ENCODE assay signal across 14 cellular contexts in the genomic region with DNA sequence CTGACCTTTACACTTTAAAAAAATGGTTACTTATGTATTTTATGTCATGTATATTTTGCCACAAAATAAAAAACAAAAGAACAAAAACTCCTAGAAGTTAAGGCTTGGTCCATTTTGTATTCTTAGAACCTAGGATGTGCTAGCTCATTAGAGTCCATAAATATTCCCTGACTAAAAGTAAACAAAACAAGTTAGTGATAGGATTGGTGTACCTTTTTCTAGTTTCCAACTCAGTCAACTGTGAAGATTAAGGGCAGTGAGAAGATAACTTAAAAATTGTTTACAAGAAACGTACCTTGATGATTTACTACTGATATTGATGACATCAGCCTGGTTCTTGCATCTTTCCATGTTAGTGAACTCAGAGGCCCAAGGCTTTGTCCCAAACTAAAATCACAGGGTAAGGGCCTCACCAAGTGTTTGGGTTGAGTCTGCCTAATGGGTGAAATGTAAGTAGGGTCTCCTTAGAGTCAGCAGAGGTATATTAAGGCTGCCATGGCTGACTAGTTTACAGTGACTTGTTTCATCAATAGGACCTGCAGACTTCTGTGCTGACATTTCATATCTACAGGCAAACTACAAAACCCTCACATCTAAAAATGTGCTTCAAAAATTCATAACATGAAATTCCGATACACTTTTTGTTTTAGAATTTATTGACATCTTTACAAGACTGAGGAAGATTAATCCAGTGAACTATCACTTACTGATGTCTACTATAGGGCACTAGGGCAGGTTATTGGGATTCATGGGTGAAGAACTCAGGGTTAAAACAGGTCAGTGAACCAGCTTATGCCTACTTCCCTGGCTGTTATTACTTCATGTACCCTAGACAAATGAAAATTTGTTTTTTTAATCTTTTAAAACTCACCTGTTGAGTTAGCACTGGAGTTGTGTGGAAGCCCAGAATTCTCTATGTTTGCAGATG. TPM values are rescaled to one million over a fixed set of nuclear protein-coding genes. Genes with fewer than 3 reads are reported as not detected.
DNase-seq lines count a peak whose midpoint lies in the region; ATAC-seq and FAIRE-seq lines count a peak whose summit lies in the region.
"Had no signal": no experiment of that assay in that cellular context is flagged by ENCODE, and none has a peak within 500 bp of the region (broad histone marks: within the 10 kb centered on the region; RNA-seq: fewer than 3 reads in every experiment).

No MANE protein-coding gene starts in this region.

- no peak for ATAC-seq in naive B cell (ENCODE audit: low read depth in 2 of 2)

- DNase-seq in HTR-8/SVneo (ENCODE audit: insufficient read length, low spot score) (no peak), naive B cell (no peak), middle frontal gyrus (ENCODE audit: extremely low spot score, low spot score) (no peak), amniotic stem cell (lab: John Stamatoyannopoulos, UW) (no peak), posterior vena cava (ENCODE audit: low spot score) (no peak), GOT3 (lab: John Stamatoyannopoulos, UW) (no peak)
- no peak for DNase-seq in activated naive CD8-positive, alpha-beta T cell treated with anti-CD3 and anti-CD28 coated beads for 36 hours
- DNase-seq: activated CD4-positive, alpha-beta T cell treated with anti-CD3 and anti-CD28 coated beads, Interleukin-2, amount 50 U/mL, for 1 hour; erythroblast; SHP77; stimulated activated naive CD4-positive, alpha-beta T cell treated with Interleukin-2 at 50 U/mL for 16 hours had no signal

- H3K27ac Mint-ChIP-seq in activated naive CD8-positive, alpha-beta T cell treated with anti-CD3 and anti-CD28 coated beads for 36 hours, result peak overlapping the region; percentile 97
- peak overlapping the region; percentile 69 to 99 (median 88) for H3K27ac Mint-ChIP-seq in naive B cell

- H3K36me3 Mint-ChIP-seq in activated naive CD8-positive, alpha-beta T cell treated with anti-CD3 and anti-CD28 coated beads for 36 hours, result peaks cover 82% of the 10 kb centered on the region
- peaks cover 0 to 22% of the 10 kb centered on the region in 2 donors for H3K36me3 Mint-ChIP-seq in naive B cell

- no peak overlapping the region for H3K4me3 ChIP-seq in ACC112 (ENCODE audit: low read depth, low read length)

- peaks cover 11% of the 10 kb centered on the region for H3K36me3 ChIP-seq in ACC112 (ENCODE audit: insufficient read depth, low read length)

- peaks cover 51% of the 10 kb centered on the region for H3K4me1 ChIP-seq in ACC112 (ENCODE audit: control insufficient read depth, insufficient read depth, low read length, unreplicated experiment)

- H3K27ac ChIP-seq in ACC112 (ENCODE audit: low read depth, low read length), result peak overlapping the region; percentile 73; the same call in 1 of the 2 replicates
- H3K27ac ChIP-seq: C4-2B had no signal

- H3K27me3 Mint-ChIP-seq in activated naive CD8-positive, alpha-beta T cell treated with anti-CD3 and anti-CD28 coated beads for 36 hours, result no peaks in the 10 kb centered on the region
- no peaks in the 10 kb centered on the region for H3K27me3 Mint-ChIP-seq in naive B cell

- H2AFZ ChIP-seq in ACC112 (ENCODE audit: low read length, unreplicated experiment), result no peak overlapping the region

- peaks cover 7% of the 10 kb centered on the region for H3K9me3 Mint-ChIP-seq in activated naive CD8-positive, alpha-beta T cell treated with anti-CD3 and anti-CD28 coated beads for 36 hours
- peaks cover 0 to 7% (median 0%) of the 10 kb centered on the region in 7 donors for H3K9me3 Mint-ChIP-seq in naive B cell

- peak; percentile 65 for FAIRE-seq in HTR-8/SVneo (lab: Jason Lieb, UNC)
- FAIRE-seq: H1 had no signal

- intact Hi-C loops in posterior vena cava (cut with DNase I), result no loop called here

- peak overlapping the region; percentile 95 for H3K4me3 Mint-ChIP-seq in activated naive CD8-positive, alpha-beta T cell treated with anti-CD3 and anti-CD28 coated beads for 36 hours
- H3K4me3 Mint-ChIP-seq in naive B cell, result peak overlapping the region in 6 of 8 donors; percentile 12 to 99 (median 61)

- H3K27me3 ChIP-seq in ACC112 (ENCODE audit: insufficient read depth, low read length), result no peaks in the 10 kb centered on the region

- peaks cover 66% of the 10 kb centered on the region for H3K4me1 Mint-ChIP-seq in activated naive CD8-positive, alpha-beta T cell treated with anti-CD3 and anti-CD28 coated beads for 36 hours
- H3K4me1 Mint-ChIP-seq in naive B cell, result peaks cover 59 to 86% (median 84%) of the 10 kb centered on the region in 3 donors

- H3K79me2 ChIP-seq in ACC112 (ENCODE audit: control insufficient read depth, insufficient read depth, low read length, unreplicated experiment), result peaks cover 73% of the 10 kb centered on the region

RNA-seq across cellular contexts. Expression of a gene that starts 4.4 kb away (rescaled TPM):
- 100 to 1,000 TPM; 299 to 310 TPM for total RNA-seq in activated naive CD8-positive, alpha-beta T cell treated with anti-CD3 and anti-CD28 coated beads for 36 hours
- polyA plus RNA-seq in naive B cell (ENCODE audit: low read depth in 6 of 6), result 100 to 1,000 TPM; 429 to 518 (median 477) TPM
- 100 to 1,000 TPM in 1 of 2 donors, 10 to 100 TPM in 1; 99.5 to 103 TPM for total RNA-seq in posterior vena cava
